ENCODE assay signal across 23 cellular contexts in the genomic region with DNA sequence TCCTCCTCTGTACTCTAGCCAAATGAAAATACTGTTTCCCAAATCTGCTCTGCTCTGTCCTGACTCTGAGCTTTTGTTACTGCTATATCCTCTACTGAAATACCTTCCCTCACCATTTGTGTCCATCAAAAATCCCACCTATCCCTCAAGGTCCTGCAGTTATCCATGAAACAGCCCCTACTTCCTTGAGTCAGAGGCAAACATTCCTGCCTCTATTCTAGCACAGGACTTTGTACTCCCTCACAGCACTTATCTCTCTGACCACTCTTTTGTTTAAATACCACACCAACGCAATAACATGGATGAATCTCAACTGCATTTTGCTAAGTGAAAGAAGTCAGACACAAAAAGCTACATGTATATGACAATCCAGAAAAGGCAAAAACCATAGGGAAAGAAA. TPM values are rescaled to one million over a fixed set of nuclear protein-coding genes. Genes with fewer than 3 reads are reported as not detected.
"Had no signal": no experiment of that assay in that cellular context is flagged by ENCODE, and none has a peak within 500 bp of the region (broad histone marks: within the 10 kb centered on the region; RNA-seq: fewer than 3 reads in every experiment).

No MANE protein-coding gene starts in this region.

- H3K36me3 ChIP-seq: cardiac muscle cell, heart left ventricle, neural progenitor cell, suprapubic skin, vagina had no signal

- DNase-seq: activated CD4-positive, alpha-beta memory T cell treated with anti-CD3 and anti-CD28 coated beads for 36 hours; activated CD4-positive, alpha-beta T cell treated with anti-CD3 and anti-CD28 coated beads for 48 hours; activated CD4-positive, CD25-positive, alpha-beta regulatory T cell; activated naive CD4-positive, alpha-beta T cell treated with anti-CD3 and anti-CD28 coated beads for 36 hours; activated naive CD8-positive, alpha-beta T cell treated with anti-CD3 and anti-CD28 coated beads, Interleukin-2, amount 50 U/mL, for 24 hours; activated T-cell treated with anti-CD3 and anti-CD28 coated beads, Interleukin-2, amount 50 U/mL, for 48 hours; anterior cingulate cortex; body of pancreas; effector CD4-positive, alpha-beta T cell; heart left ventricle; islet precursor cell; naive thymus-derived CD8-positive, alpha-beta T cell; stimulated activated CD4-positive, alpha-beta T cell treated with anti-CD3 and anti-CD28 coated beads, Interleukin-1b, Interleukin-23, amount 100 ng/mL, for 48 hours; T-helper 9 cell; trophoblast cell had no signal

- H3K4me1 ChIP-seq: heart left ventricle, neural progenitor cell, suprapubic skin, vagina had no signal

- ATAC-seq: activated naive CD8-positive, alpha-beta T cell treated with anti-CD3 and anti-CD28 coated beads, Interleukin-2, amount 50 U/mL, for 24 hours; body of pancreas; heart left ventricle; naive thymus-derived CD8-positive, alpha-beta T cell had no signal

- H3K9ac ChIP-seq: neural progenitor cell had no signal

- H3K4me3 ChIP-seq: body of pancreas, cardiac muscle cell, heart left ventricle, lung, neural progenitor cell, suprapubic skin, vagina had no signal

- H3K9me3 ChIP-seq: body of pancreas, heart left ventricle, suprapubic skin, vagina had no signal

- H3K27me3 ChIP-seq: body of pancreas, cardiac muscle cell, neural progenitor cell, suprapubic skin, vagina had no signal

- H3K27ac ChIP-seq: cardiac muscle cell, heart left ventricle, neural progenitor cell, suprapubic skin, vagina had no signal

RNA-seq across cellular contexts. Expression of a gene that starts 10.5 kb away (rescaled TPM):
- total RNA-seq: activated CD4-positive, alpha-beta memory T cell treated with anti-CD3 and anti-CD28 coated beads for 36 hours; activated naive CD4-positive, alpha-beta T cell treated with anti-CD3 and anti-CD28 coated beads for 36 hours; chondrocyte; naive thymus-derived CD8-positive, alpha-beta T cell; posterior vena cava; T-helper 1 cell treated with Interleukin-12 subunit alpha and Interleukin-12 subunit beta and Interleukin-4 antibody, amounts not matched to agents 30 ng/mL and 1 ng/mL, for 36 hours had no signal
